9 cellular contexts compared by ENCODE assay signal in the genomic region with DNA sequence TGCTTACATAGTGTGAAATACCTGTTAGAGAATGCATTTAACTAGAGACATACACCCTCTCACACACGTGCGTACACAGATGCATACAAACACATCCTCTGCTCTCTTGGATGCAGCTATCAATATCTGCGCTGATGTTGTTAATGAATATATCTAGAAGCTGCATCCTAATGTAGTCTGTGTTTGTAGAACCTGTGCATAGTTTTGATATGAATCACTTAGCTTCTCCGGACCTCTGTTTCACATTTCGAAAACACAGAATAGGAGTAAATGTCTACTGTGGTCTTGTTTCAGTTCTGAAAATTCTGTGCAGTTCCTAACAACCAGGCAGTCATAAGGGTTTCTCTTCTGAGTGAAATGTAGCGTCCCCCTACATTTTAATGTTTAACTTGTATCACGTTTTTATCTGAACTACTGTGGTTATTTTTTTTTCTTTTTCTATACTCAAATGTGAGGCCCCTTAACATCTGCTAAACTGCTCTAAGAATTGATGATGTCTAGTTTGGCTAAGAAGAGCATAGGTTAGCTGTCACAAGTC.
DNase-seq lines count a peak whose midpoint lies in the region; ATAC-seq and TF ChIP-seq lines count a peak whose summit lies in the region.
"Had no signal": no experiment of that assay in that cellular context is flagged by ENCODE, and none has a peak within 500 bp of the region (broad histone marks: within the 10 kb centered on the region; RNA-seq: fewer than 3 reads in every experiment).

No MANE protein-coding gene starts in this region.

- no peak for TF ChIP-seq POLR2A in sigmoid colon (IDR thresholded peaks at IDR 0.05)

- no peaks in the 10 kb centered on the region for H3K36me3 ChIP-seq in sigmoid colon

- peak; percentile 77 for DNase-seq in GM12864 (ENCODE audit: low read depth)
- DNase-seq in choroid plexus epithelial cell (ENCODE audit: low read depth), result peak; percentile 71
- no peak for DNase-seq in hippocampal formation (lab: John Stamatoyannopoulos, UW)
- DNase-seq in coronary artery (ENCODE audit: low spot score), result no peak
- no peak for DNase-seq in NCI-H524 treated with DMSO at 0.1 percent for 48 hours (lab: John Stamatoyannopoulos, UW)
- no peak for DNase-seq in sigmoid colon
- DNase-seq: Right ventricle myocardium superior had no signal

- no peak overlapping the region for H3K27ac ChIP-seq in coronary artery
- H3K27ac ChIP-seq in sigmoid colon, result peak overlapping the region in 1 of 4 donors; percentile 18

- H3K27me3 ChIP-seq in sigmoid colon, result no peaks in the 10 kb centered on the region

- peak; percentile 97 for ATAC-seq in GM21367 (IDR thresholded peaks at IDR 0.05; ENCODE audit: unreplicated experiment)
- peak; percentile 98 for ATAC-seq in HG03457 (IDR thresholded peaks at IDR 0.05; ENCODE audit: unreplicated experiment)

- TF ChIP-seq CTCF in GM12864 (IDR thresholded peaks at IDR 0.05; ENCODE audit: low read depth, low read length, missing control alignments) (no peak), choroid plexus epithelial cell (conservative IDR thresholded peaks at IDR 0.05; ENCODE audit: low read depth, low read length) (no peak), coronary artery (IDR thresholded peaks at IDR 0.05) (no peak), sigmoid colon (IDR thresholded peaks at IDR 0.05) (no peak)

- intact Hi-C loops in sigmoid colon (cut with DNase I), result no loop called here

- H3K4me3 ChIP-seq in GM12864 (ENCODE audit: low read depth, low read length) (no peak overlapping the region), choroid plexus epithelial cell (ENCODE audit: low read depth, low read length) (no peak overlapping the region), coronary artery (no peak overlapping the region), sigmoid colon (no peak overlapping the region)

- peaks cover 0 to 54% (median 49%) of the 10 kb centered on the region in 4 donors for H3K4me1 ChIP-seq in sigmoid colon

- 59 to 64% methylated on average over 7 of the region's 7 CpGs for WGBS in sigmoid colon, 2 donors

- TF ChIP-seq EP300 in sigmoid colon (IDR thresholded peaks at IDR 0.05), result no peak

- no peaks in the 10 kb centered on the region for H3K9me3 ChIP-seq in sigmoid colon

Comparison
In these comparisons a context has a peak if more than half of its experiments do, and no peak if none do; other contexts are left out.
1. DNase-seq: peak in GM12864 (single experiment) and choroid plexus epithelial cell (single experiment); none in hippocampal formation (0 of 2), coronary artery (single experiment), NCI-H524 treated with DMSO at 0.1 percent for 48 hours (single experiment) and sigmoid colon (single experiment).